Comparison of ENCODE assay signal across 1 cellular context in the genomic region with DNA sequence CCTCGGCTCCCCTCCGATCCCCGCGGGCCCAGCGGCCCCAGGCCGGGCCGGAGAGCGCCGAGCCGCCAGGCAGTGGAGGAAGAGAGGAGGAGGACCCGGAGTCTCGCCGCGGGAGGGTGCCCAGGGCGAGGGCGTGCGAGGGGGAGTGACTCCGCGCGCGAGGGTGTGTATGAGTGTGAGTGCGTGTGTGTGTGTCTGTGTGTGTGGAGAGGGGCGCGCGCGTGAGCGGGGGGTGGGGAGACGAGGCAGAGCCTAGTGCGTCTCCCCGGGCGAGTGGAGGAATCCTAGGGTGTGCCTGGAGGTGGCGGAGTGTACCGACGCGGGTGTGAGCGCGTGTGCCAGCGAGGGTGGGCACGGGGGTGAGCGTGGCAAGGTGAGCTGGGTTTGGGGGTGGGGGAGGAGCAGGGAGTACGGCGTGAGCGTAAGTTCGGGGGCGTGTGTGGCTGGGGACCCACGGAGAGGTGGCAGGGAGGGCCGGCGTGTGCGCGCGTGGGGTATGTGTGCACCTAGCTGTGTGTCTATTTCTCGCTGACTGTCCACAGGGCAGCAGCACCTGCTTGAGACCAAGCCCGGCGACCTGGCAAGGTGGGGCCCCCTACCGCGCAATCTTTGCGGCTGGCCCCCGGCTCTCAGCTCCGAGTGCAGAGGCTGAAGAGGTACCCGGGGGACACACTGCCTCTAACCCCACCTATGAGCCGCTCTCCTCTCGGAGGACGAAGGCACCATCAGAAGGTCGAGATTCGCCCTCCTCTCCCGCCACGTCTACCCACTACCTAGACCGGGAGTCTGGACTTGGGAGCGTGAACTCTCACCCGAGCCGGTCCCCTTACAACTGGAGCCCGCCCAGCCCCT.
TF ChIP-seq lines count a peak whose summit lies in the region.

No MANE protein-coding gene starts in this region.

TF ChIP-seq in HEK293, 187 proteins besides CTCF, POLR2A, EP300 and RAD21 (continued from another document and continues in another):
- TF ChIP-seq, protein P1, sequence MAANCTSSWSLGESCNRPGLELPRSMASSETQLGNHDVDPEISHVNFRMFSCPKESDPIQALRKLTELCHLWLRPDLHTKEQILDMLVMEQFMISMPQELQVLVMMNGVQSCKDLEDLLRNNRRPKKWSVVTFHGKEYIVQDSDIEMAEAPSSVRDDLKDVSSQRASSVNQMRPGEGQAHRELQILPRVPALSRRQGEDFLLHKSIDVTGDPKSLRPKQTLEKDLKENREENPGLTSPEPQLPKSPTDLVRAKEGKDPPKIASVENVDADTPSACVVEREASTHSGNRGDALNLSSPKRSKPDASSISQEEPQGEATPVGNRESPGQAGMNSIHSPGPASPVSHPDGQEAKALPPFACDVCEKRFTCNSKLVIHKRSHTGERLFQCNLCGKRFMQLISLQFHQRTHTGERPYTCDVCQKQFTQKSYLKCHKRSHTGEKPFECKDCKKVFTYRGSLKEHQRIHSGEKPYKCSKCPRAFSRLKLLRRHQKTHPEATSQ (tag by site-specific recombination; IDR thresholded peaks at IDR 0.05): peak; percentile 93; the same call in 1 of the 2 replicates
- TF ChIP-seq ZNF121 (tag by site-specific recombination; IDR thresholded peaks at IDR 0.05) (no peak), MEIS1 (CRISPR knock-in tag; IDR thresholded peaks at IDR 0.05; ENCODE audit: borderline replicate concordance) (no peak), ZBTB7A (tag by site-specific recombination; IDR thresholded peaks at IDR 0.05; ENCODE audit: low read depth) (peak; percentile 91), ZNF335 (tag by site-specific recombination; conservative IDR thresholded peaks at IDR 0.05) (peak; percentile 97), ZBTB17 (tag by site-specific recombination; IDR thresholded peaks at IDR 0.05) (peak; percentile 100), ZNF501 (tag by site-specific recombination; IDR thresholded peaks at IDR 0.05) (peak; percentile 57), TCF7L2 (IDR thresholded peaks at IDR 0.05; ENCODE audit: borderline replicate concordance, low read depth, low read length) (no peak), ZNF324 (tag by site-specific recombination; IDR thresholded peaks at IDR 0.05) (peak; percentile 56; the same call in 1 of the 2 replicates), ZNF175 (tag by site-specific recombination; IDR thresholded peaks at IDR 0.05) (no peak), ZNF600 (tag by site-specific recombination; IDR thresholded peaks at IDR 0.05) (peak; percentile 69), ZBTB21 (tag by site-specific recombination; IDR thresholded peaks at IDR 0.05) (0 out of 2 replicates have a peak, but pooled peaks have one; percentile 16), ZNF626 (tag by site-specific recombination; IDR thresholded peaks at IDR 0.05) (no peak), ZNF174 (tag by site-specific recombination; IDR thresholded peaks at IDR 0.05) (no peak), ZNF529 (tag by site-specific recombination; IDR thresholded peaks at IDR 0.05; ENCODE audit: insufficient replicate concordance) (no peak), ZNF610 (tag by site-specific recombination; IDR thresholded peaks at IDR 0.05; ENCODE audit: borderline replicate concordance) (no peak), BCL11B (tag by site-specific recombination; IDR thresholded peaks at IDR 0.05; ENCODE audit: low read depth) (0 out of 2 replicates have a peak, but pooled peaks have one; percentile 23), ZNF510 (tag by site-specific recombination; IDR thresholded peaks at IDR 0.05; ENCODE audit: insufficient replicate concordance) (no peak), ZNF558 (tag by site-specific recombination; IDR thresholded peaks at IDR 0.05) (no peak), INSM2 (tag by site-specific recombination; IDR thresholded peaks at IDR 0.05) (peak; percentile 64; the same call in 1 of the 2 replicates), ZFP69B (tag by site-specific recombination; IDR thresholded peaks at IDR 0.05) (no peak; the same call in 1 of the 2 replicates), MYNN (tag by site-specific recombination; IDR thresholded peaks at IDR 0.05; ENCODE audit: borderline replicate concordance) (no peak), ZNF302 (tag by site-specific recombination; IDR thresholded peaks at IDR 0.05; ENCODE audit: low read depth) (no peak), OVOL3 (tag by site-specific recombination; IDR thresholded peaks at IDR 0.05) (no peak), ZNF391 (tag by site-specific recombination; IDR thresholded peaks at IDR 0.05; ENCODE audit: borderline replicate concordance, low read depth) (peak; percentile 70), ZNF692 (tag by site-specific recombination; IDR thresholded peaks at IDR 0.05) (peak; percentile 56; the same call in 1 of the 2 replicates), KLF8 (tag by site-specific recombination; IDR thresholded peaks at IDR 0.05) (peak; percentile 86; the same call in 1 of the 2 replicates), KLF9 (tag by site-specific recombination; IDR thresholded peaks at IDR 0.05; ENCODE audit: low read depth) (peak; percentile 97), GLI4 (tag by site-specific recombination; IDR thresholded peaks at IDR 0.05) (peak; percentile 86; the same call in 1 of the 2 replicates), ZNF239 (tag by site-specific recombination; IDR thresholded peaks at IDR 0.05) (peak; percentile 68; the same call in 1 of the 2 replicates), ZBTB11 (tag by site-specific recombination; conservative IDR thresholded peaks at IDR 0.05; ENCODE audit: low read depth) (no peak; the same call in 1 of the 2 replicates), SP2 (tag by site-specific recombination; IDR thresholded peaks at IDR 0.05) (peak; percentile 50), ZNF837 (tag by site-specific recombination; IDR thresholded peaks at IDR 0.05) (0 out of 2 replicates have a peak, but pooled peaks have one; percentile 81)
- TF ChIP-seq, protein P2, sequence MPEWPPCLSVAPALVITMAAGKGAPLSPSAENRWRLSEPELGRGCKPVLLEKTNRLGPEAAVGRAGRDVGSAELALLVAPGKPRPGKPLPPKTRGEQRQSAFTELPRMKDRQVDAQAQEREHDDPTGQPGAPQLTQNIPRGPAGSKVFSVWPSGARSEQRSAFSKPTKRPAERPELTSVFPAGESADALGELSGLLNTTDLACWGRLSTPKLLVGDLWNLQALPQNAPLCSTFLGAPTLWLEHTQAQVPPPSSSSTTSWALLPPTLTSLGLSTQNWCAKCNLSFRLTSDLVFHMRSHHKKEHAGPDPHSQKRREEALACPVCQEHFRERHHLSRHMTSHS (tag by site-specific recombination; IDR thresholded peaks at IDR 0.05): no peak
- TF ChIP-seq, protein P3, sequence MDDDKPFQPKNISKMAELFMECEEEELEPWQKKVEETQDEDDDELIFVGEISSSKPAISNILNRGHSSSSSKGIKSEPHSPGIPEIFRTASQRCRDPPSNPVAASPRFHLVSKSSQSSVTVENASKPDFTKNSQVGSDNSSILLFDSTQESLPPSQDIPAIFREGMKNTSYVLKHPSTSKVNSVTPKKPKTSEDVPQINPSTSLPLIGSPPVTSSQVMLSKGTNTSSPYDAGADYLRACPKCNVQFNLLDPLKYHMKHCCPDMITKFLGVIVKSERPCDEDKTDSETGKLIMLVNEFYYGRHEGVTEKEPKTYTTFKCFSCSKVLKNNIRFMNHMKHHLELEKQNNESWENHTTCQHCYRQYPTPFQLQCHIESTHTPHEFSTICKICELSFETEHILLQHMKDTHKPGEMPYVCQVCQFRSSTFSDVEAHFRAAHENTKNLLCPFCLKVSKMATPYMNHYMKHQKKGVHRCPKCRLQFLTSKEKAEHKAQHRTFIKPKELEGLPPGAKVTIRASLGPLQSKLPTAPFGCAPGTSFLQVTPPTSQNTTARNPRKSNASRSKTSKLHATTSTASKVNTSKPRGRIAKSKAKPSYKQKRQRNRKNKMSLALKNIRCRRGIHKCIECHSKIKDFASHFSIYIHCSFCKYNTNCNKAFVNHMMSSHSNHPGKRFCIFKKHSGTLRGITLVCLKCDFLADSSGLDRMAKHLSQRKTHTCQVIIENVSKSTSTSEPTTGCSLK (tag by site-specific recombination; IDR thresholded peaks at IDR 0.05): 0 out of 2 replicates have a peak, but pooled peaks have one; percentile 75
- TF ChIP-seq, protein P4, sequence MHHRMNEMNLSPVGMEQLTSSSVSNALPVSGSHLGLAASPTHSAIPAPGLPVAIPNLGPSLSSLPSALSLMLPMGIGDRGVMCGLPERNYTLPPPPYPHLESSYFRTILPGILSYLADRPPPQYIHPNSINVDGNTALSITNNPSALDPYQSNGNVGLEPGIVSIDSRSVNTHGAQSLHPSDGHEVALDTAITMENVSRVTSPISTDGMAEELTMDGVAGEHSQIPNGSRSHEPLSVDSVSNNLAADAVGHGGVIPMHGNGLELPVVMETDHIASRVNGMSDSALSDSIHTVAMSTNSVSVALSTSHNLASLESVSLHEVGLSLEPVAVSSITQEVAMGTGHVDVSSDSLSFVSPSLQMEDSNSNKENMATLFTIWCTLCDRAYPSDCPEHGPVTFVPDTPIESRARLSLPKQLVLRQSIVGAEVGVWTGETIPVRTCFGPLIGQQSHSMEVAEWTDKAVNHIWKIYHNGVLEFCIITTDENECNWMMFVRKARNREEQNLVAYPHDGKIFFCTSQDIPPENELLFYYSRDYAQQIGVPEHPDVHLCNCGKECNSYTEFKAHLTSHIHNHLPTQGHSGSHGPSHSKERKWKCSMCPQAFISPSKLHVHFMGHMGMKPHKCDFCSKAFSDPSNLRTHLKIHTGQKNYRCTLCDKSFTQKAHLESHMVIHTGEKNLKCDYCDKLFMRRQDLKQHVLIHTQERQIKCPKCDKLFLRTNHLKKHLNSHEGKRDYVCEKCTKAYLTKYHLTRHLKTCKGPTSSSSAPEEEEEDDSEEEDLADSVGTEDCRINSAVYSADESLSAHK (tag by site-specific recombination; IDR thresholded peaks at IDR 0.05): peak; percentile 59; the same call in 1 of the 2 replicates
- TF ChIP-seq, protein P5, sequence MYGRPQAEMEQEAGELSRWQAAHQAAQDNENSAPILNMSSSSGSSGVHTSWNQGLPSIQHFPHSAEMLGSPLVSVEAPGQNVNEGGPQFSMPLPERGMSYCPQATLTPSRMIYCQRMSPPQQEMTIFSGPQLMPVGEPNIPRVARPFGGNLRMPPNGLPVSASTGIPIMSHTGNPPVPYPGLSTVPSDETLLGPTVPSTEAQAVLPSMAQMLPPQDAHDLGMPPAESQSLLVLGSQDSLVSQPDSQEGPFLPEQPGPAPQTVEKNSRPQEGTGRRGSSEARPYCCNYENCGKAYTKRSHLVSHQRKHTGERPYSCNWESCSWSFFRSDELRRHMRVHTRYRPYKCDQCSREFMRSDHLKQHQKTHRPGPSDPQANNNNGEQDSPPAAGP (tag by site-specific recombination; IDR thresholded peaks at IDR 0.05): peak; percentile 97
- TF ChIP-seq, protein P6, sequence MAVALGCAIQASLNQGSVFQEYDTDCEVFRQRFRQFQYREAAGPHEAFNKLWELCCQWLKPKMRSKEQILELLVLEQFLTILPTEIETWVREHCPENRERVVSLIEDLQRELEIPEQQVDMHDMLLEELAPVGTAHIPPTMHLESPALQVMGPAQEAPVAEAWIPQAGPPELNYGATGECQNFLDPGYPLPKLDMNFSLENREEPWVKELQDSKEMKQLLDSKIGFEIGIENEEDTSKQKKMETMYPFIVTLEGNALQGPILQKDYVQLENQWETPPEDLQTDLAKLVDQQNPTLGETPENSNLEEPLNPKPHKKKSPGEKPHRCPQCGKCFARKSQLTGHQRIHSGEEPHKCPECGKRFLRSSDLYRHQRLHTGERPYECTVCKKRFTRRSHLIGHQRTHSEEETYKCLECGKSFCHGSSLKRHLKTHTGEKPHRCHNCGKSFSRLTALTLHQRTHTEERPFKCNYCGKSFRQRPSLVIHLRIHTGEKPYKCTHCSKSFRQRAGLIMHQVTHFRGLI (tag by site-specific recombination; IDR thresholded peaks at IDR 0.05): no peak
